ENCODE assay signal across 33 cellular contexts in genomic region chr22:32066820-32067219, GRCh38. TPM values are rescaled to one million over a fixed set of nuclear protein-coding genes. Genes with fewer than 3 reads are reported as not detected.
"Had no signal": no experiment of that assay in that cellular context is flagged by ENCODE, and none has a peak within 500 bp of the region (broad histone marks: within the 10 kb centered on the region; RNA-seq: fewer than 3 reads in every experiment).

No MANE protein-coding gene starts in this region.

- H3K4me3 Mint-ChIP-seq: activated CD4-positive, alpha-beta memory T cell treated with anti-CD3 and anti-CD28 coated beads, Interleukin-2, amount 10 ng/mL, durations not matched to agents 7 days and 5 days; activated CD4-positive, alpha-beta T cell treated with anti-CD3 and anti-CD28 coated beads, Interleukin-2, amount 10 ng/mL, durations not matched to agents 7 days and 5 days; activated naive CD4-positive, alpha-beta T cell treated with anti-CD3 and anti-CD28 coated beads, Interleukin-2, amount 10 ng/mL, durations not matched to agents 7 days and 5 days; activated naive CD8-positive, alpha-beta T cell treated with anti-CD3 and anti-CD28 coated beads, Interleukin-2, amount 10 ng/mL, durations not matched to agents 7 days and 5 days; activated T-cell treated with anti-CD3 and anti-CD28 coated beads, Interleukin-2, amount 50 U/mL, for 24 hours; activated T-cell treated with anti-CD3 and anti-CD28 coated beads, Interleukin-2, amount 50 U/mL, for 72 hours; brain; effector memory CD8-positive, alpha-beta T cell had no signal

- H3K4me3 ChIP-seq: ascending aorta, breast epithelium, cardiac muscle cell, esophagus squamous epithelium, gastroesophageal sphincter had no signal

- H3K27ac ChIP-seq: ascending aorta, breast epithelium, cardiac muscle cell, epithelial cell of prostate, esophagus squamous epithelium, gastroesophageal sphincter had no signal

- H3K36me3 ChIP-seq: ascending aorta, breast epithelium, cardiac muscle cell, esophagus squamous epithelium, gastroesophageal sphincter had no signal

- H3K4me1 Mint-ChIP-seq: activated CD4-positive, alpha-beta memory T cell treated with anti-CD3 and anti-CD28 coated beads, Interleukin-2, amount 10 ng/mL, durations not matched to agents 7 days and 5 days; activated CD4-positive, alpha-beta T cell treated with anti-CD3 and anti-CD28 coated beads, Interleukin-2, amount 10 ng/mL, durations not matched to agents 7 days and 5 days; activated naive CD4-positive, alpha-beta T cell treated with anti-CD3 and anti-CD28 coated beads, Interleukin-2, amount 10 ng/mL, durations not matched to agents 7 days and 5 days; activated naive CD8-positive, alpha-beta T cell treated with anti-CD3 and anti-CD28 coated beads, Interleukin-2, amount 10 ng/mL, durations not matched to agents 7 days and 5 days; brain had no signal

- H3K9me3 ChIP-seq: ascending aorta, esophagus squamous epithelium had no signal

- H3K4me1 ChIP-seq: ascending aorta, breast epithelium, esophagus squamous epithelium, gastroesophageal sphincter had no signal

- H3K36me3 Mint-ChIP-seq: activated naive CD4-positive, alpha-beta T cell treated with anti-CD3 and anti-CD28 coated beads, Interleukin-2, amount 10 ng/mL, durations not matched to agents 7 days and 5 days; activated naive CD4-positive, alpha-beta T cell treated with anti-CD3 and anti-CD28 coated beads, Interleukin-2, amount 50 U/mL, for 72 hours; brain had no signal

- H3K27ac Mint-ChIP-seq: activated CD4-positive, alpha-beta memory T cell treated with anti-CD3 and anti-CD28 coated beads, Interleukin-2, amount 10 ng/mL, durations not matched to agents 7 days and 5 days; activated CD4-positive, alpha-beta T cell treated with anti-CD3 and anti-CD28 coated beads, Interleukin-2, amount 10 ng/mL, durations not matched to agents 7 days and 5 days; activated naive CD4-positive, alpha-beta T cell treated with anti-CD3 and anti-CD28 coated beads, Interleukin-2, amount 10 ng/mL, durations not matched to agents 7 days and 5 days; activated naive CD4-positive, alpha-beta T cell treated with anti-CD3 and anti-CD28 coated beads, Interleukin-2, amount 50 U/mL, for 72 hours; activated naive CD8-positive, alpha-beta T cell treated with anti-CD3 and anti-CD28 coated beads, Interleukin-2, amount 10 ng/mL, durations not matched to agents 7 days and 5 days; activated T-cell treated with anti-CD3 and anti-CD28 coated beads, Interleukin-2, amount 50 U/mL, for 24 hours; activated T-cell treated with anti-CD3 and anti-CD28 coated beads, Interleukin-2, amount 50 U/mL, for 72 hours; brain; effector memory CD8-positive, alpha-beta T cell had no signal

- H3K9me3 Mint-ChIP-seq: activated CD4-positive, alpha-beta memory T cell treated with anti-CD3 and anti-CD28 coated beads, Interleukin-2, amount 10 ng/mL, durations not matched to agents 7 days and 5 days; activated CD4-positive, alpha-beta T cell treated with anti-CD3 and anti-CD28 coated beads, Interleukin-2, amount 10 ng/mL, durations not matched to agents 7 days and 5 days; activated naive CD4-positive, alpha-beta T cell treated with anti-CD3 and anti-CD28 coated beads, Interleukin-2, amount 10 ng/mL, durations not matched to agents 7 days and 5 days; activated naive CD4-positive, alpha-beta T cell treated with anti-CD3 and anti-CD28 coated beads, Interleukin-2, amount 50 U/mL, for 72 hours; activated T-cell treated with anti-CD3 and anti-CD28 coated beads, Interleukin-2, amount 50 U/mL, for 24 hours; activated T-cell treated with anti-CD3 and anti-CD28 coated beads, Interleukin-2, amount 50 U/mL, for 72 hours had no signal

- H3K27me3 ChIP-seq: ascending aorta, breast epithelium, cardiac muscle cell had no signal

- ATAC-seq: activated naive CD4-positive, alpha-beta T cell treated with anti-CD3 and anti-CD28 coated beads, Interleukin-2, amount 50 U/mL, for 72 hours; activated T-cell treated with anti-CD3 and anti-CD28 coated beads, Interleukin-2, amount 50 U/mL, for 72 hours; effector memory CD8-positive, alpha-beta T cell; gastroesophageal sphincter had no signal

- DNase-seq: activated CD4-positive, alpha-beta memory T cell treated with anti-CD3 and anti-CD28 coated beads, Interleukin-2, amount 10 ng/mL, durations not matched to agents 7 days and 5 days; activated CD4-positive, alpha-beta T cell treated with anti-CD3 and anti-CD28 coated beads for 1 hour; activated CD4-positive, alpha-beta T cell treated with anti-CD3 and anti-CD28 coated beads for 4 hours; activated CD4-positive, alpha-beta T cell treated with anti-CD3 and anti-CD28 coated beads, Interleukin-2, amount 10 ng/mL, durations not matched to agents 7 days and 5 days; activated CD4-positive, alpha-beta T cell treated with anti-CD3 and anti-CD28 coated beads, Interleukin-2, amount 50 U/mL, for 4 hours; activated CD8-positive, alpha-beta memory T cell treated with anti-CD3 and anti-CD28 coated beads, Interleukin-2, amount 50 U/mL, for 48 hours; activated gamma-delta T cell; activated naive CD4-positive, alpha-beta T cell; activated naive CD4-positive, alpha-beta T cell treated with anti-CD3 and anti-CD28 coated beads, Interleukin-2, amount 10 ng/mL, durations not matched to agents 7 days and 5 days; activated naive CD8-positive, alpha-beta T cell treated with anti-CD3 and anti-CD28 coated beads, Interleukin-2, amount 10 ng/mL, durations not matched to agents 7 days and 5 days; activated T-cell treated with anti-CD3 and anti-CD28 coated beads for 4 hours; activated T-cell treated with anti-CD3 and anti-CD28 coated beads, Interleukin-2, amount 50 U/mL, for 24 hours; activated T-cell treated with anti-CD3 and anti-CD28 coated beads, Interleukin-2, amount 50 U/mL, for 72 hours; cortex of kidney; dermis blood vessel endothelial cell; effector CD4-positive, alpha-beta T cell; effector memory CD8-positive, alpha-beta T cell; esophagus squamous epithelium; foreskin melanocyte; T-helper 2 cell had no signal

RNA-seq across cellular contexts. Expression of gene SLC5A1, which starts 23.8 kb away (rescaled TPM):
- total RNA-seq: activated CD4-positive, alpha-beta memory T cell treated with anti-CD3 and anti-CD28 coated beads, Interleukin-2, amount 10 ng/mL, durations not matched to agents 7 days and 5 days; activated CD4-positive, alpha-beta T cell treated with anti-CD3 and anti-CD28 coated beads, Interleukin-2, amount 10 ng/mL, durations not matched to agents 7 days and 5 days; activated naive CD4-positive, alpha-beta T cell treated with anti-CD3 and anti-CD28 coated beads, Interleukin-2, amount 50 U/mL, for 72 hours; activated naive CD8-positive, alpha-beta T cell treated with anti-CD3 and anti-CD28 coated beads, Interleukin-2, amount 10 ng/mL, durations not matched to agents 7 days and 5 days; activated T-cell treated with anti-CD3 and anti-CD28 coated beads, Interleukin-2, amount 50 U/mL, for 72 hours; ascending aorta; chondrocyte; dermis blood vessel endothelial cell; endothelial cell of umbilical vein; fibroblast of lung; fibroblast of villous mesenchyme; glomerular endothelial cell; T-helper 1 cell treated with Interleukin-12 subunit alpha and Interleukin-12 subunit beta and Interleukin-4 antibody, amounts not matched to agents 30 ng/mL and 1 ng/mL, for 36 hours had no signal
- polyA plus RNA-seq: endothelial cell of umbilical vein, fibroblast of lung had no signal
